Comparison of ENCODE assay signal across 21 cellular contexts in the genomic region with DNA sequence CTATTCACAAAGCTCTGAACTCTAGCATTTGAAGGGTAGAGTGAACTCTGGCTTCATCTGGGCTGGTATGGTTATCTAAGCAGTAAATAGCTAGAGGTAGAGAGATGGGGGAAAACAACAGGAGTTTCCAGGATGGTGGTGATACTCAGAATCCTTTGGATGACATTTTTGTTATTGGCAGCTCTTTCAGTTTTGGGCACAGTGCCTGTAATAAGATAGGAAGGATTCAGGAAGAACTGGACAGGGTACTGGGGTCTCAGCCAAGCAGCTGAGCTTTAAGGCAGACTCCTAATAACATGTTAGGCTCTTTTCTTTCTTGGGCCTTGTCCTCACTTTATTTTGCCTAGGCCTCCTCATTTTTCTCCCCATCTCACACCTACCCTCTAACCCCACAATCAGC.
"Had no signal": no experiment of that assay in that cellular context is flagged by ENCODE, and none has a peak within 500 bp of the region (broad histone marks: within the 10 kb centered on the region; RNA-seq: fewer than 3 reads in every experiment).

No MANE protein-coding gene starts in this region.

- H3K4me3 ChIP-seq: hepatocyte, left ventricle myocardium inferior, lung, mucosa of descending colon, ovary, right atrium auricular region, right lobe of liver, smooth muscle cell, suprapubic skin, thoracic aorta, tibial nerve, uterus had no signal

- DNase-seq: islet precursor cell; left ventricle myocardium inferior; mesendoderm; mucosa of descending colon; naive thymus-derived CD4-positive, alpha-beta T cell; ovary; right lobe of liver; stimulated activated CD4-positive, alpha-beta T cell treated with anti-CD3 and anti-CD28 coated beads, Interleukin-1b, Interleukin-23, amount 100 ng/mL, for 48 hours; stimulated activated CD4-positive, alpha-beta T cell treated with anti-CD3 and anti-CD28 coated beads, Interleukin-2, amount 100 ng/mL, for 48 hours; stimulated activated CD4-positive, alpha-beta T cell treated with anti-CD3 and anti-CD28 coated beads, Interleukin-4, amount 100 ng/mL, for 4 hours; stimulated activated CD8-positive, alpha-beta memory T cell treated with anti-CD3 and anti-CD28 coated beads, Interleukin-4, amount 100 ng/mL, for 48 hours; stimulated activated naive CD4-positive, alpha-beta T cell treated with Interleukin-2 at 50 U/mL for 16 hours; stimulated activated naive CD8-positive, alpha-beta T cell treated with anti-CD3 and anti-CD28 coated beads, Interleukin-15, amount 100 ng/mL, for 72 hours; uterus had no signal

- H3K27ac ChIP-seq: hepatocyte, left ventricle myocardium inferior, ovary, right atrium auricular region, right lobe of liver, suprapubic skin, thoracic aorta, tibial nerve, uterus had no signal

- H3K27me3 ChIP-seq: hepatocyte, ovary, right atrium auricular region, right lobe of liver, suprapubic skin, tibial nerve, uterus had no signal
